Comparison of ENCODE assay signal across 1 cellular context in the genomic region with DNA sequence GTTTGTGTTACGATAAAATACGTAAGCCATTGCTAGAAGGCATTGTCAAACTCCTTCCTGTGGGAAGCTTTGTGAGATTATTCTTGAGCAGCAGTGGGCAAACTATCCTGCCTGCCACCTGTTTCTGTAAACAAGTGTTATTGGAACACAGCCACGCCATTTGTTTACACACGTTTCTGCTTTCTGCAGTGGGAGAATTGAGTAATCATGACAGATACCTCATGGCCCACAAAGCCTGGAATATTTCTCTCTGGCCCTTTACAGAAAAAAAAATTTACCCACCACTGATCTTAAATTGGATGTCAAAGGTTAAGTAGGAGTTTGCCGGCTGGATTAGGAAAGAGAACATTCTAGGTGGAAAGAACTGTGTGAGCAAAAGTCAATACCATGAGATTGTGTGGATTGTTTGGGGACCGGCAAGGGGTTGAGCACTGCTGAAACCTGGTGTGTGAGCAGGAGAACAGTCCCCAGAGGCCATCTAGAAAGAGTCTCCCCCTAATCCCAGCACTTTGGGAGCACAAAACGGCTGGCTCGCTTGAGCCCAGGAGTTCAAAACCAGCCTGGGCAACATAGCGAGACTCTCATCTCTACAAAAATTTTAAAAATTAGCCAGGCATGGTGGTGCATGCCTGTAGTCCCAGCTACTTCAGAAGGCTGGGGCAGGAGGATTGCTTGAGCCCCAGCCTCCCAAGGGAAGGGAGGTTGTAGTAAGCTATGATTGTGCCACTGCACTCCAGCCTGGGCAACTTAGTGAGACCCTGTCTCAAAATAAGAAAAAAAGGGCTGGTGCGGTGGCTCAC.
TF ChIP-seq lines count a peak whose summit lies in the region.

No MANE protein-coding gene starts in this region.

TF ChIP-seq in HEK293, 187 proteins besides CTCF, POLR2A, EP300 and RAD21 (continued from another document):
- TF ChIP-seq, protein P1, sequence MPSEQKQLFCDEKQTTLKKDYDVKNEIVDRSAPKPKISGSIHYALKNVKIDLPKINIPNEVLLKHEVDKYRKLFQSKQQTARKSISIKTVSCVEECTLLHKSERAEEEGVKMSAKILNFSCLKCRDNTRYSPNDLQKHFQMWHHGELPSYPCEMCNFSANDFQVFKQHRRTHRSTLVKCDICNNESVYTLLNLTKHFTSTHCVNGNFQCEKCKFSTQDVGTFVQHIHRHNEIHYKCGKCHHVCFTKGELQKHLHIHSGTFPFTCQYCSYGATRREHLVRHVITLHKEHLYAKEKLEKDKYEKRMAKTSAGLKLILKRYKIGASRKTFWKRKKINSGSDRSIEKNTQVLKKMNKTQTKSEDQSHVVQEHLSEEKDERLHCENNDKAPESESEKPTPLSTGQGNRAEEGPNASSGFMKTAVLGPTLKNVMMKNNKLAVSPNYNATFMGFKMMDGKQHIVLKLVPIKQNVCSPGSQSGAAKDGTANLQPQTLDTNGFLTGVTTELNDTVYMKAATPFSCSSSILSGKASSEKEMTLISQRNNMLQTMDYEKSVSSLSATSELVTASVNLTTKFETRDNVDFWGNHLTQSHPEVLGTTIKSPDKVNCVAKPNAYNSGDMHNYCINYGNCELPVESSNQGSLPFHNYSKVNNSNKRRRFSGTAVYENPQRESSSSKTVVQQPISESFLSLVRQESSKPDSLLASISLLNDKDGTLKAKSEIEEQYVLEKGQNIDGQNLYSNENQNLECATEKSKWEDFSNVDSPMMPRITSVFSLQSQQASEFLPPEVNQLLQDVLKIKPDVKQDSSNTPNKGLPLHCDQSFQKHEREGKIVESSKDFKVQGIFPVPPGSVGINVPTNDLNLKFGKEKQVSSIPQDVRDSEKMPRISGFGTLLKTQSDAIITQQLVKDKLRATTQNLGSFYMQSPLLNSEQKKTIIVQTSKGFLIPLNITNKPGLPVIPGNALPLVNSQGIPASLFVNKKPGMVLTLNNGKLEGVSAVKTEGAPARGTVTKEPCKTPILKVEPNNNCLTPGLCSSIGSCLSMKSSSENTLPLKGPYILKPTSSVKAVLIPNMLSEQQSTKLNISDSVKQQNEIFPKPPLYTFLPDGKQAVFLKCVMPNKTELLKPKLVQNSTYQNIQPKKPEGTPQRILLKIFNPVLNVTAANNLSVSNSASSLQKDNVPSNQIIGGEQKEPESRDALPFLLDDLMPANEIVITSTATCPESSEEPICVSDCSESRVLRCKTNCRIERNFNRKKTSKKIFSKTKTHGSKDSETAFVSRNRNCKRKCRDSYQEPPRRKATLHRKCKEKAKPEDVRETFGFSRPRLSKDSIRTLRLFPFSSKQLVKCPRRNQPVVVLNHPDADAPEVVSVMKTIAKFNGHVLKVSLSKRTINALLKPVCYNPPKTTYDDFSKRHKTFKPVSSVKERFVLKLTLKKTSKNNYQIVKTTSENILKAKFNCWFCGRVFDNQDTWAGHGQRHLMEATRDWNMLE (tag by site-specific recombination; conservative IDR thresholded peaks at IDR 0.05; ENCODE audit: low read depth): no peak
- TF ChIP-seq ZNF121 (tag by site-specific recombination; IDR thresholded peaks at IDR 0.05): peak; percentile 72; the same call in 1 of the 2 replicates
- no peak for TF ChIP-seq HOXC10 (CRISPR knock-in tag; IDR thresholded peaks at IDR 0.05)
- no peak for TF ChIP-seq ZNF155 (tag by site-specific recombination; IDR thresholded peaks at IDR 0.05)
- no peak for TF ChIP-seq ZNF138 (tag by site-specific recombination; IDR thresholded peaks at IDR 0.05; ENCODE audit: borderline replicate concordance)
- TF ChIP-seq ZEB2 (tag by site-specific recombination; IDR thresholded peaks at IDR 0.05): no peak
- TF ChIP-seq ZFP41 (tag by site-specific recombination; IDR thresholded peaks at IDR 0.05; ENCODE audit: borderline replicate concordance): no peak
- no peak for TF ChIP-seq ZNF555 (tag by site-specific recombination; conservative IDR thresholded peaks at IDR 0.05)
- TF ChIP-seq ZNF747 (tag by site-specific recombination; IDR thresholded peaks at IDR 0.05): no peak
- TF ChIP-seq ZNF433 (tag by site-specific recombination; IDR thresholded peaks at IDR 0.05; ENCODE audit: low read depth): no peak
- no peak for TF ChIP-seq ZNF302 (tag by site-specific recombination; IDR thresholded peaks at IDR 0.05; ENCODE audit: low read depth)
- no peak for TF ChIP-seq INSM2 (tag by site-specific recombination; IDR thresholded peaks at IDR 0.05)
- no peak for TF ChIP-seq SP2 (tag by site-specific recombination; IDR thresholded peaks at IDR 0.05)
- TF ChIP-seq ZNF366 (tag by site-specific recombination; conservative IDR thresholded peaks at IDR 0.05): peak; percentile 26; the same call in 1 of the 2 replicates
- no peak for TF ChIP-seq SP7 (tag by site-specific recombination; IDR thresholded peaks at IDR 0.05)
- TF ChIP-seq KLF8 (tag by site-specific recombination; IDR thresholded peaks at IDR 0.05): no peak
- TF ChIP-seq ZNF311 (tag by site-specific recombination; IDR thresholded peaks at IDR 0.05; ENCODE audit: borderline replicate concordance): no peak
- TF ChIP-seq ZNF37A (tag by site-specific recombination; IDR thresholded peaks at IDR 0.05): no peak
- peak; percentile 82; the same call in 1 of the 2 replicates for TF ChIP-seq SCRT1 (tag by site-specific recombination; IDR thresholded peaks at IDR 0.05; ENCODE audit: borderline replicate concordance)
- no peak for TF ChIP-seq ZBTB20 (tag by site-specific recombination; IDR thresholded peaks at IDR 0.05)
- TF ChIP-seq ZNF394 (tag by site-specific recombination; IDR thresholded peaks at IDR 0.05; ENCODE audit: borderline replicate concordance): no peak
- TF ChIP-seq ZNF571 (tag by site-specific recombination; IDR thresholded peaks at IDR 0.05): no peak
- no peak for TF ChIP-seq GLIS2 (tag by site-specific recombination; IDR thresholded peaks at IDR 0.05)
